ENCODE assay signal across 23 cellular contexts in genomic region chr5:1748271-1748670, GRCh38. TPM values are rescaled to one million over a fixed set of nuclear protein-coding genes. Genes with fewer than 3 reads are reported as not detected.
DNase-seq lines count a peak whose midpoint lies in the region; ATAC-seq, FAIRE-seq and TF ChIP-seq lines count a peak whose summit lies in the region.
"Had no signal": no experiment of that assay in that cellular context is flagged by ENCODE, and none has a peak within 500 bp of the region (broad histone marks: within the 10 kb centered on the region; RNA-seq: fewer than 3 reads in every experiment).

No MANE protein-coding gene starts in this region.

- no peak overlapping the region for H3K14ac ChIP-seq in H9 (ENCODE audit: insufficient read depth, low read length)

- H4K5ac ChIP-seq in H9 (ENCODE audit: insufficient read length, low read depth, low read length) = no peak overlapping the region

- H3K23ac ChIP-seq in H9 (ENCODE audit: insufficient read length, low read depth, low read length) = no peak overlapping the region

- H2BK12ac ChIP-seq in H9 (ENCODE audit: insufficient read length, low read depth, low read length) = no peak overlapping the region

- H2BK5ac ChIP-seq in H9 (ENCODE audit: insufficient read length, low read length) = no peak overlapping the region

- H3K4me1 Mint-ChIP-seq in H9 = peaks cover 2 to 8% of the 10 kb centered on the region in 2 experiments; a peak in 3 of 4 replicates
- H3K4me1 Mint-ChIP-seq: B cell; CD14-positive monocyte; CD8-positive, alpha-beta memory T cell had no signal

- no peak for TF ChIP-seq POLR2A in sigmoid colon (IDR thresholded peaks at IDR 0.05)

- H2BK20ac ChIP-seq in H9 (ENCODE audit: low read depth, low read length, poor library complexity, severe bottlenecking) = no peak overlapping the region

- no peak overlapping the region for H3K56ac ChIP-seq in H9 (ENCODE audit: insufficient read length, low read depth, low read length)

- H4K8ac ChIP-seq in H9 (replicated peaks; ENCODE audit: insufficient read length, low read depth, low read length) = no peak overlapping the region

- no peak overlapping the region for H2BK15ac ChIP-seq in H9 (ENCODE audit: low read depth, low read length)

- no peak overlapping the region for H2AFZ ChIP-seq in H9 (ENCODE audit: low read length)
- H2AFZ ChIP-seq: PC-9 had no signal

- H4K20me1 ChIP-seq in H9 (ENCODE audit: control insufficient read depth, insufficient read depth, insufficient read length) = no peaks in the 10 kb centered on the region

- DNase-seq in BE2C (peak; percentile 2), H9 (peak; percentile 15), kidney (peak; percentile 32), sigmoid colon (peak; percentile 20), SHP77 (lab: John Stamatoyannopoulos, UW) (no peak), COLO829 (ENCODE audit: low spot score) (no peak)
- no peak for DNase-seq in effector CD8-positive, alpha-beta T cell (lab: John Stamatoyannopoulos, UW)
- DNase-seq: Calu3, Karpas-422, NCI-H1092 treated with DMSO at 0.1 percent for 48 hours, NCI-H1436, NCI-H187, NCI-H2171 treated with DMSO at 0.1 percent for 48 hours, NCI-H524 treated with DMSO at 0.1 percent for 48 hours, PC-9, SIG-M5 had no signal

- no peak overlapping the region for H3K4me3 Mint-ChIP-seq in H9
- H3K4me3 Mint-ChIP-seq: B cell; CD14-positive monocyte; CD8-positive, alpha-beta memory T cell had no signal

- no peak for ATAC-seq in HG02973 (IDR thresholded peaks at IDR 0.05; ENCODE audit: unreplicated experiment)

- H3K27me3 Mint-ChIP-seq in H9 (ENCODE audit: low read depth) = peaks cover 5% of the 10 kb centered on the region; the same call in 1 of the 2 replicates

- H3K9ac ChIP-seq in H9 (ENCODE audit: extremely low read depth, insufficient read length, low read length) (no peak overlapping the region), kidney (ENCODE audit: low read length in 2 of 2) (no peak overlapping the region)

- no peak overlapping the region for H3K4ac ChIP-seq in H9 (ENCODE audit: low read depth, low read length)

- H3K36me3 Mint-ChIP-seq in H9 (ENCODE audit: insufficient read depth in 1 of 3, low read depth in 3 of 3) = 0 out of 7 replicates have a peak, but pooled peaks cover 0 to 3% (median 0%) of the 10 kb centered on the region in 3 experiments
- H3K36me3 Mint-ChIP-seq: CD14-positive monocyte; CD8-positive, alpha-beta memory T cell had no signal

- no peak for TF ChIP-seq EP300 in sigmoid colon (IDR thresholded peaks at IDR 0.05)

- H3K79me2 ChIP-seq in H9 (ENCODE audit: insufficient read depth, low read length) = no peaks in the 10 kb centered on the region

- H3K27ac Mint-ChIP-seq in H9 = no peak overlapping the region
- H3K27ac Mint-ChIP-seq: B cell; CD14-positive monocyte; CD8-positive, alpha-beta memory T cell had no signal

- no peak for TF ChIP-seq CTCF in BE2C (IDR thresholded peaks at IDR 0.05; ENCODE audit: low read depth, low read length)
- TF ChIP-seq CTCF in H9 (conservative IDR thresholded peaks at IDR 0.05) = no peak
- no peak for TF ChIP-seq CTCF in kidney (IDR thresholded peaks at IDR 0.05; ENCODE audit: borderline replicate concordance, extremely low read depth, insufficient read depth)
- TF ChIP-seq CTCF in sigmoid colon (IDR thresholded peaks at IDR 0.05) = no peak

- H3K9me3 ChIP-seq in BE2C = no peaks in the 10 kb centered on the region
- H3K9me3 ChIP-seq in H9 (ENCODE audit: control insufficient read depth, low read depth, low read length) = no peaks in the 10 kb centered on the region
- H3K9me3 ChIP-seq in kidney (ENCODE audit: control insufficient read depth in 1 of 2, low read length in 2 of 2) = no peaks in the 10 kb centered on the region
- H3K9me3 ChIP-seq in sigmoid colon = no peaks in the 10 kb centered on the region

- H3K18ac ChIP-seq in H9 (ENCODE audit: insufficient read length, low read depth, low read length) = no peak overlapping the region

- WGBS in H9 (ENCODE audit: extremely low coverage, insufficient read length, low lambda C conversion rate) = no CpG with 5 or more reads among the region's 12 CpGs
- WGBS in sigmoid colon, 2 donors = 93% methylated on average over 12 of the region's 12 CpGs

- no peaks in the 10 kb centered on the region for H3K79me1 ChIP-seq in H9 (ENCODE audit: insufficient read depth, low read depth, low read length, poor library complexity, severe bottlenecking)

- peaks cover 62% of the 10 kb centered on the region for H3K27me3 ChIP-seq in BE2C
- H3K27me3 ChIP-seq in H9 (ENCODE audit: insufficient read depth, low read length) = no peaks in the 10 kb centered on the region
- peaks cover 0 to 6% (median 0%) of the 10 kb centered on the region in 3 donors for H3K27me3 ChIP-seq in sigmoid colon

- FAIRE-seq in kidney (lab: Jason Lieb, UNC) = no peak
- FAIRE-seq: GM18507, H54 had no signal

- H3K4me3 ChIP-seq in BE2C (ENCODE audit: low read depth, low read length) (no peak overlapping the region), kidney (ENCODE audit: low read length in 2 of 2) (no peak overlapping the region), sigmoid colon (no peak overlapping the region)
- H3K4me3 ChIP-seq: PC-9, SK-N-MC had no signal

- H2BK120ac ChIP-seq in H9 (ENCODE audit: low read depth, low read length, poor library complexity, severe bottlenecking) = no peak overlapping the region

- H3K9me3 Mint-ChIP-seq in H9 = no peaks in the 10 kb centered on the region
- H3K9me3 Mint-ChIP-seq: CD8-positive, alpha-beta memory T cell had no signal

- H3K4me1 ChIP-seq in BE2C (no peaks in the 10 kb centered on the region), H9 (ENCODE audit: insufficient read depth, low read length) (no peaks in the 10 kb centered on the region), kidney (ENCODE audit: control insufficient read depth in 1 of 2, insufficient read depth in 1 of 2, low read depth in 1 of 2, low read length in 2 of 2) (no peaks in the 10 kb centered on the region), sigmoid colon (no peaks in the 10 kb centered on the region)

- H3K36me3 ChIP-seq in BE2C = no peaks in the 10 kb centered on the region
- no peaks in the 10 kb centered on the region for H3K36me3 ChIP-seq in kidney (ENCODE audit: control insufficient read depth in 1 of 2, insufficient read depth in 2 of 2, low read length in 2 of 2)
- no peaks in the 10 kb centered on the region for H3K36me3 ChIP-seq in sigmoid colon

- no peaks in the 10 kb centered on the region for H3K23me2 ChIP-seq in H9 (ENCODE audit: insufficient read length, low read depth, low read length, poor library complexity, severe bottlenecking)

- no peak overlapping the region for H4K91ac ChIP-seq in H9 (ENCODE audit: insufficient read length, low read depth, low read length)

- H2AK5ac ChIP-seq in H9 (ENCODE audit: insufficient read length, low read length) = no peak overlapping the region

- no peak overlapping the region for H3T11ph ChIP-seq in H9 (ENCODE audit: low read length)

- H3K4me2 ChIP-seq in H9 (ENCODE audit: insufficient read depth, insufficient read length, low read length) = no peak overlapping the region
- H3K4me2 ChIP-seq: PC-9 had no signal

- H3K27ac ChIP-seq in H9 (ENCODE audit: insufficient read length, low read depth, low read length) = no peak overlapping the region
- H3K27ac ChIP-seq in kidney (ENCODE audit: low read depth in 2 of 2, low read length in 2 of 2) = no peak overlapping the region
- no peak overlapping the region for H3K27ac ChIP-seq in sigmoid colon
- H3K27ac ChIP-seq: PC-9, SK-N-MC had no signal

- intact Hi-C loops in kidney (cut with DNase I) = no loop called here
- intact Hi-C loops in sigmoid colon (cut with DNase I) = no loop called here

RNA-seq across cellular contexts. Expression of gene MRPL36, which starts 51.4 kb away (rescaled TPM):
- polyA plus RNA-seq in BE2C (2012; ENCODE audit: insufficient read depth, insufficient read length, low read depth) = 180 TPM
- total RNA-seq in H9 (2021) (67.3 and 68.9 TPM in 2 replicates), kidney (29.6 TPM), sigmoid colon (10 to 100 TPM; 32.4 to 59.4 (median 49.2) TPM)
- polyA plus RNA-seq in kidney (ENCODE audit: insufficient read depth, low read depth, low replicate concordance) (96.7 TPM), sigmoid colon (10 to 100 TPM; 65.9 to 77.9 (median 70.9) TPM)

RNA-seq across cellular contexts. Expression of gene NDUFS6, which starts 52.9 kb away (rescaled TPM):
- 497 TPM for polyA plus RNA-seq in BE2C (2012; ENCODE audit: insufficient read depth, insufficient read length, low read depth)
- total RNA-seq in H9 (2021) (62.5 and 63.7 TPM in 2 replicates), kidney (31.1 TPM), sigmoid colon (10 to 100 TPM; 34.9 to 82.6 (median 55.4) TPM)
- polyA plus RNA-seq in kidney (ENCODE audit: insufficient read depth, low read depth, low replicate concordance) (164 TPM), sigmoid colon (100 to 1,000 TPM in 2 of 3 donors, 10 to 100 TPM in 1; 94.0 to 156 (median 111) TPM)

Comparison
In these comparisons a context has a peak if more than half of its experiments do, and no peak if none do; other contexts are left out.
1. DNase-seq: peak in BE2C (single experiment), H9 (single experiment), kidney (single experiment) and sigmoid colon (single experiment); none in effector CD8-positive, alpha-beta T cell (single experiment), SHP77 (0 of 2) and COLO829 (single experiment).